Comparison of ENCODE assay signal across 13 cellular contexts in genomic region chr17:61219460-61219859, GRCh38.
DNase-seq lines count a peak whose midpoint lies in the region; TF ChIP-seq lines count a peak whose summit lies in the region.
"Had no signal": no experiment of that assay in that cellular context is flagged by ENCODE, and none has a peak within 500 bp of the region (broad histone marks: within the 10 kb centered on the region; RNA-seq: fewer than 3 reads in every experiment).

No MANE protein-coding gene starts in this region.

- no peaks in the 10 kb centered on the region for H3K9me3 Mint-ChIP-seq in nephron progenitor cell
- H3K9me3 Mint-ChIP-seq: CD4-positive, CD25-positive, alpha-beta regulatory T cell had no signal

- no peaks in the 10 kb centered on the region for H3K27me3 Mint-ChIP-seq in nephron progenitor cell (ENCODE audit: low read depth, poor library complexity)
- H3K27me3 Mint-ChIP-seq: activated naive CD8-positive, alpha-beta T cell treated with anti-CD3 and anti-CD28 coated beads for 36 hours; CD4-positive, CD25-positive, alpha-beta regulatory T cell had no signal

- no peaks in the 10 kb centered on the region for H3K36me3 ChIP-seq in Loucy (ENCODE audit: insufficient read depth, low read length)
- H3K36me3 ChIP-seq in MG63, result no peaks in the 10 kb centered on the region

- peak overlapping the region; percentile 53 for H3K27ac Mint-ChIP-seq in nephron progenitor cell
- H3K27ac Mint-ChIP-seq: activated naive CD8-positive, alpha-beta T cell treated with anti-CD3 and anti-CD28 coated beads for 36 hours; CD4-positive, CD25-positive, alpha-beta regulatory T cell had no signal

- peaks cover 59% of the 10 kb centered on the region for H3K4me1 ChIP-seq in Loucy (ENCODE audit: insufficient read depth, low read length, poor library complexity, severe bottlenecking)

- H3K4me3 ChIP-seq in AG10803 (ENCODE audit: low read length), result no peak overlapping the region
- H3K4me3 ChIP-seq in Loucy (ENCODE audit: low read length, poor library complexity, severe bottlenecking), result no peak overlapping the region
- no peak overlapping the region for H3K4me3 ChIP-seq in fibroblast of pulmonary artery (replicated peaks; ENCODE audit: low read depth, low read length)
- H3K4me3 ChIP-seq in MG63, result no peak overlapping the region

- H3K4me2 ChIP-seq in Loucy (ENCODE audit: low read depth, low read length, poor library complexity, severe bottlenecking), result peak overlapping the region; percentile 34

- no peaks in the 10 kb centered on the region for H3K79me2 ChIP-seq in Loucy (ENCODE audit: insufficient read depth, low read length)

- no peak overlapping the region for H3K9ac ChIP-seq in Loucy (ENCODE audit: low read depth, low read length, poor library complexity, severe bottlenecking)

- peaks cover 37% of the 10 kb centered on the region for H3K4me1 Mint-ChIP-seq in nephron progenitor cell

- H3K9me2 ChIP-seq in Loucy (replicated peaks; ENCODE audit: low read depth, low read length), result no peaks in the 10 kb centered on the region

- no peak overlapping the region for H3K4me3 Mint-ChIP-seq in nephron progenitor cell
- H3K4me3 Mint-ChIP-seq: activated naive CD8-positive, alpha-beta T cell treated with anti-CD3 and anti-CD28 coated beads for 36 hours; CD4-positive, CD25-positive, alpha-beta regulatory T cell had no signal

- H3F3A ChIP-seq in Loucy (ENCODE audit: low read depth), result peaks cover 24% of the 10 kb centered on the region

- DNase-seq in AG10803 (ENCODE audit: low read depth) (peak; percentile 80), fibroblast of pulmonary artery (ENCODE audit: low read depth) (peak; percentile 70), nephron progenitor cell (no peak), NOMO-1 (lab: John Stamatoyannopoulos, UW; ENCODE audit: unreplicated experiment in 2 of 2) (no peak), MG63 (no peak), KG1 (lab: John Stamatoyannopoulos, UW) (no peak), COR-L47 (lab: John Stamatoyannopoulos, UW) (no peak)
- DNase-seq: activated naive CD8-positive, alpha-beta T cell treated with anti-CD3 and anti-CD28 coated beads for 36 hours; CD4-positive, CD25-positive, alpha-beta regulatory T cell; NCI-H1417 treated with DMSO at 0.1 percent for 48 hours; small intestine; SW 1271 had no signal

- TF ChIP-seq CTCF in AG10803 (conservative IDR thresholded peaks at IDR 0.05; ENCODE audit: low read length) (no peak), Loucy (conservative IDR thresholded peaks at IDR 0.05; ENCODE audit: low read length) (no peak), fibroblast of pulmonary artery (IDR thresholded peaks at IDR 0.05; ENCODE audit: low read length, missing control alignments) (no peak), nephron progenitor cell (IDR thresholded peaks at IDR 0.05) (no peak)

- H4K20me1 ChIP-seq in Loucy (ENCODE audit: insufficient read depth, low read length, poor library complexity, severe bottlenecking), result no peaks in the 10 kb centered on the region

- no peaks in the 10 kb centered on the region for H3K27me3 ChIP-seq in Loucy (ENCODE audit: insufficient read depth, low read length, poor library complexity, severe bottlenecking)
- no peaks in the 10 kb centered on the region for H3K27me3 ChIP-seq in MG63

- H3K9me3 ChIP-seq in Loucy (ENCODE audit: insufficient read depth, low read depth, low read length), result no peaks in the 10 kb centered on the region
- no peaks in the 10 kb centered on the region for H3K9me3 ChIP-seq in MG63

- H2AFZ ChIP-seq in Loucy (ENCODE audit: low read length), result no peak overlapping the region

- no peaks in the 10 kb centered on the region for H3K36me3 Mint-ChIP-seq in nephron progenitor cell (ENCODE audit: low read depth)
- H3K36me3 Mint-ChIP-seq: activated naive CD8-positive, alpha-beta T cell treated with anti-CD3 and anti-CD28 coated beads for 36 hours; CD4-positive, CD25-positive, alpha-beta regulatory T cell had no signal

Comparison
In these comparisons a context has a peak if more than half of its experiments do, and no peak if none do; other contexts are left out.
1. DNase-seq: peak in AG10803 (single experiment) and fibroblast of pulmonary artery (single experiment); none in nephron progenitor cell (single experiment), NOMO-1 (0 of 2), MG63 (single experiment), KG1 (single experiment) and COR-L47 (single experiment).